In genomic region chr1:165116732-165117131, GRCh38 we compare ENCODE assay signal across 12 cellular contexts.
DNase-seq lines count a peak whose midpoint lies in the region; ATAC-seq and TF ChIP-seq lines count a peak whose summit lies in the region.
"Had no signal": no experiment of that assay in that cellular context is flagged by ENCODE, and none has a peak within 500 bp of the region (broad histone marks: within the 10 kb centered on the region; RNA-seq: fewer than 3 reads in every experiment).

No MANE protein-coding gene starts in this region.

- POLR2A ChIA-PET in MCF 10A (lab: Yijun Ruan, JAX), result interaction anchor here (0.6 to 1.2 kb wide), 9 partner anchors 12 to 1746 kb away, joined by 3 to 5 read pairs (median 3); no protein-coding TSS in a partner anchor
- POLR2A ChIA-PET in WTC11 (lab: Charles Lee), result interaction anchor here (0.5 kb wide), 1 partner anchor 12 kb away, joined by 4 read pairs; no protein-coding TSS in a partner anchor
- POLR2A ChIA-PET in Caco-2 (lab: Charles Lee), result no interaction called here

- no TSS peak for BruUV-seq in MCF 10A (replicated peaks; lab: Mats Ljungman, UMichigan)
- no TSS peak for BruUV-seq in Caco-2 (replicated peaks; lab: Mats Ljungman, UMichigan)

- H3K36me3 Mint-ChIP-seq in MCF 10A (ENCODE audit: insufficient read depth, unreplicated experiment) (no peaks in the 10 kb centered on the region), WTC11 (no peaks in the 10 kb centered on the region), Caco-2 (ENCODE audit: insufficient read depth, unreplicated experiment) (no peaks in the 10 kb centered on the region)

- TF ChIP-seq POLR2A in breast epithelium (IDR thresholded peaks at IDR 0.05), result no peak

- no peak overlapping the region for H2AFZ ChIP-seq in hepatocyte

- H3K36me3 ChIP-seq in breast epithelium (no peaks in the 10 kb centered on the region), hepatocyte (replicated peaks; ENCODE audit: insufficient read depth, low read depth) (no peaks in the 10 kb centered on the region), Caco-2 (ENCODE audit: control insufficient read depth, insufficient read depth, low read length) (no peaks in the 10 kb centered on the region)
- H3K36me3 ChIP-seq: colonic mucosa had no signal

- CTCF ChIA-PET in MCF 10A (lab: Yijun Ruan, JAX) (interaction anchor here (0.5 to 10.9 kb wide), 22 partner anchors 9 to 1336 kb away, joined by 3 to 174 read pairs (median 4); no protein-coding TSS in a partner anchor), WTC11 (lab: Charles Lee) (interaction anchor here (0.6 to 2.1 kb wide), 3 partner anchors 12 to 252 kb away, joined by 3 to 30 read pairs (median 8); no protein-coding TSS in a partner anchor), Caco-2 (lab: Charles Lee) (interaction anchor here (0.8 kb wide), 1 partner anchor 19 kb away, joined by 3 read pairs; no protein-coding TSS in a partner anchor)

- DNase-seq in MCF 10A (ENCODE audit: unreplicated experiment), result peak; percentile 96
- no peak for DNase-seq in breast epithelium (ENCODE audit: low spot score in 2 of 2)
- DNase-seq in WTC11 (ENCODE audit: low spot score), result no peak
- peak; percentile 34 for DNase-seq in hepatocyte (ENCODE audit: low spot score)
- no peak for DNase-seq in HuH-7 (ENCODE audit: low spot score)
- no peak for DNase-seq in Caco-2
- DNase-seq in cortex of kidney (lab: John Stamatoyannopoulos, UW), result no peak
- DNase-seq: activated CD4-positive, alpha-beta T cell treated with anti-CD3 and anti-CD28 coated beads, Interleukin-2, amount 10 ng/mL, durations not matched to agents 24 days and 14 days; activated effector memory CD4-positive, alpha-beta T cell treated with anti-CD3 and anti-CD28 coated beads, Interleukin-2, amount 50 U/mL, for 16 hours; colonic mucosa; NCI-H510A had no signal

- H3K4me1 Mint-ChIP-seq in MCF 10A (ENCODE audit: insufficient read depth, unreplicated experiment) (peaks cover 17% of the 10 kb centered on the region), WTC11 (peaks cover 10% of the 10 kb centered on the region), Caco-2 (ENCODE audit: low read depth, unreplicated experiment) (no peaks in the 10 kb centered on the region)
- H3K4me1 Mint-ChIP-seq: activated CD4-positive, alpha-beta T cell treated with anti-CD3 and anti-CD28 coated beads, Interleukin-2, amount 10 ng/mL, durations not matched to agents 24 days and 14 days had no signal

- WGBS in hepatocyte (ENCODE audit: low lambda C conversion rate, missing lambda C conversion rate), result 71% methylated on average over 6 of the region's 6 CpGs

- intact Hi-C loops in MCF 10A (cut with micrococcal nuclease), result loop anchor here (1.0 kb wide), 2 partner anchors 13 to 248 kb away; no protein-coding TSS in a partner anchor
- intact Hi-C loops in breast epithelium (cut with DNase I; ENCODE audit: low total_unique reads), result no loop called here
- intact Hi-C loops in Caco-2 (cut with micrococcal nuclease; ENCODE audit: unreplicated experiment), result no loop called here

- H4K20me1 ChIP-seq in hepatocyte (ENCODE audit: insufficient read depth, poor library complexity, severe bottlenecking), result no peaks in the 10 kb centered on the region

- no peaks in the 10 kb centered on the region for H3K79me2 ChIP-seq in hepatocyte

- H3K4me2 ChIP-seq in hepatocyte, result no peak overlapping the region

- H3K4me3 Mint-ChIP-seq in MCF 10A (ENCODE audit: unreplicated experiment) (peak overlapping the region; percentile 24), WTC11 (peak overlapping the region; percentile 56; the same call in 1 of the 2 replicates), Caco-2 (ENCODE audit: unreplicated experiment) (no peak overlapping the region)
- H3K4me3 Mint-ChIP-seq: activated CD4-positive, alpha-beta T cell treated with anti-CD3 and anti-CD28 coated beads, Interleukin-2, amount 10 ng/mL, durations not matched to agents 24 days and 14 days had no signal

- ATAC-seq in WTC11, result no peak
- no peak for ATAC-seq in HG02588 (IDR thresholded peaks at IDR 0.05; ENCODE audit: unreplicated experiment)

- H3K9me3 ChIP-seq in breast epithelium, result no peaks in the 10 kb centered on the region
- no peaks in the 10 kb centered on the region for H3K9me3 ChIP-seq in hepatocyte (ENCODE audit: low read depth)
- H3K9me3 ChIP-seq in Caco-2, result no peaks in the 10 kb centered on the region
- H3K9me3 ChIP-seq: colonic mucosa had no signal

- peak overlapping the region; percentile 63 for H3K27ac Mint-ChIP-seq in MCF 10A (ENCODE audit: low read depth, unreplicated experiment)
- no peak overlapping the region for H3K27ac Mint-ChIP-seq in WTC11
- no peak overlapping the region for H3K27ac Mint-ChIP-seq in Caco-2 (ENCODE audit: unreplicated experiment)
- H3K27ac Mint-ChIP-seq: activated CD4-positive, alpha-beta T cell treated with anti-CD3 and anti-CD28 coated beads, Interleukin-2, amount 10 ng/mL, durations not matched to agents 24 days and 14 days had no signal

- no peak overlapping the region for H3K4me3 ChIP-seq in breast epithelium
- H3K4me3 ChIP-seq in hepatocyte, result no peak overlapping the region
- H3K4me3 ChIP-seq in Caco-2 (ENCODE audit: low read depth, low read length), result no peak overlapping the region
- H3K4me3 ChIP-seq: colonic mucosa had no signal

- H3K9me3 Mint-ChIP-seq in MCF 10A (ENCODE audit: unreplicated experiment) (no peaks in the 10 kb centered on the region), WTC11 (no peaks in the 10 kb centered on the region), Caco-2 (ENCODE audit: unreplicated experiment) (no peaks in the 10 kb centered on the region)
- H3K9me3 Mint-ChIP-seq: activated CD4-positive, alpha-beta T cell treated with anti-CD3 and anti-CD28 coated beads, Interleukin-2, amount 10 ng/mL, durations not matched to agents 24 days and 14 days had no signal

- no peaks in the 10 kb centered on the region for H3K9me2 ChIP-seq in hepatocyte (replicated peaks; ENCODE audit: insufficient read depth)

- H3K27me3 Mint-ChIP-seq in MCF 10A (ENCODE audit: insufficient read depth, unreplicated experiment) (peaks cover 26% of the 10 kb centered on the region), WTC11 (ENCODE audit: low read depth) (peaks cover 61% of the 10 kb centered on the region), Caco-2 (ENCODE audit: insufficient read depth, unreplicated experiment) (peaks cover 9% of the 10 kb centered on the region)

- no peaks in the 10 kb centered on the region for H3K4me1 ChIP-seq in breast epithelium
- H3K4me1 ChIP-seq in hepatocyte (ENCODE audit: insufficient read depth), result no peaks in the 10 kb centered on the region
- no peaks in the 10 kb centered on the region for H3K4me1 ChIP-seq in Caco-2
- H3K4me1 ChIP-seq: colonic mucosa had no signal

- H3K27me3 ChIP-seq in breast epithelium (peaks cover 0 to 4% of the 10 kb centered on the region in 2 donors), hepatocyte (peaks cover 58% of the 10 kb centered on the region), Caco-2 (replicated peaks; ENCODE audit: control insufficient read depth, insufficient read depth, low read length) (no peaks in the 10 kb centered on the region)

- H3K27ac ChIP-seq in breast epithelium, result no peak overlapping the region
- H3K27ac ChIP-seq in hepatocyte, result no peak overlapping the region
- H3K27ac ChIP-seq: colonic mucosa had no signal

- no peak for TF ChIP-seq CTCF in MCF 10A (IDR thresholded peaks at IDR 0.05; ENCODE audit: unreplicated experiment)
- no peak for TF ChIP-seq CTCF in breast epithelium (IDR thresholded peaks at IDR 0.05)
- no peak for TF ChIP-seq CTCF in WTC11 (IDR thresholded peaks at IDR 0.05)
- no peak for TF ChIP-seq CTCF in hepatocyte (IDR thresholded peaks at IDR 0.05; ENCODE audit: poor library complexity)
- TF ChIP-seq CTCF in Caco-2 (IDR thresholded peaks at IDR 0.05; ENCODE audit: insufficient read depth in 1 of 2, low read depth in 1 of 2, low read length in 1 of 2, severe bottlenecking in 1 of 2, unreplicated experiment in 1 of 2), result no peak

TF ChIP-seq in WTC11, 78 proteins besides CTCF, POLR2A, EP300 and RAD21 (continues in another document):
- no peak for TF ChIP-seq NFYB (CRISPR knock-in tag; conservative IDR thresholded peaks at IDR 0.05; ENCODE audit: low read depth)
- TF ChIP-seq E2F5 (CRISPR knock-in tag; IDR thresholded peaks at IDR 0.05), result no peak
- no peak for TF ChIP-seq ETV6 (CRISPR knock-in tag; IDR thresholded peaks at IDR 0.05)
- no peak for TF ChIP-seq ZNF317 (CRISPR knock-in tag; IDR thresholded peaks at IDR 0.05; ENCODE audit: borderline replicate concordance, low read depth)
- TF ChIP-seq SOX15 (CRISPR knock-in tag; IDR thresholded peaks at IDR 0.05), result no peak
- no peak for TF ChIP-seq FOXJ3 (CRISPR knock-in tag; IDR thresholded peaks at IDR 0.05; ENCODE audit: borderline replicate concordance)
- TF ChIP-seq USF1 (CRISPR knock-in tag; IDR thresholded peaks at IDR 0.05), result no peak
- TF ChIP-seq ZNF416 (CRISPR knock-in tag; IDR thresholded peaks at IDR 0.05), result no peak
- no peak for TF ChIP-seq MAX (CRISPR knock-in tag; IDR thresholded peaks at IDR 0.05)
- TF ChIP-seq ESRRA (CRISPR knock-in tag; IDR thresholded peaks at IDR 0.05; ENCODE audit: borderline replicate concordance), result no peak
- TF ChIP-seq JAZF1 (CRISPR knock-in tag; IDR thresholded peaks at IDR 0.05), result no peak
- TF ChIP-seq ZMAT4 (CRISPR knock-in tag; IDR thresholded peaks at IDR 0.05), result no peak
- TF ChIP-seq ZNF219 (CRISPR knock-in tag; IDR thresholded peaks at IDR 0.05; ENCODE audit: borderline replicate concordance), result no peak

Comparison
In these comparisons a context has a peak if more than half of its experiments do, and no peak if none do; other contexts are left out.
1. DNase-seq: peak in MCF 10A (single experiment) and hepatocyte (single experiment); none in breast epithelium (0 of 2), WTC11 (single experiment), HuH-7 (single experiment), Caco-2 (0 of 2) and cortex of kidney (single experiment).